ENCODE assay signal across 11 cellular contexts in the genomic region with DNA sequence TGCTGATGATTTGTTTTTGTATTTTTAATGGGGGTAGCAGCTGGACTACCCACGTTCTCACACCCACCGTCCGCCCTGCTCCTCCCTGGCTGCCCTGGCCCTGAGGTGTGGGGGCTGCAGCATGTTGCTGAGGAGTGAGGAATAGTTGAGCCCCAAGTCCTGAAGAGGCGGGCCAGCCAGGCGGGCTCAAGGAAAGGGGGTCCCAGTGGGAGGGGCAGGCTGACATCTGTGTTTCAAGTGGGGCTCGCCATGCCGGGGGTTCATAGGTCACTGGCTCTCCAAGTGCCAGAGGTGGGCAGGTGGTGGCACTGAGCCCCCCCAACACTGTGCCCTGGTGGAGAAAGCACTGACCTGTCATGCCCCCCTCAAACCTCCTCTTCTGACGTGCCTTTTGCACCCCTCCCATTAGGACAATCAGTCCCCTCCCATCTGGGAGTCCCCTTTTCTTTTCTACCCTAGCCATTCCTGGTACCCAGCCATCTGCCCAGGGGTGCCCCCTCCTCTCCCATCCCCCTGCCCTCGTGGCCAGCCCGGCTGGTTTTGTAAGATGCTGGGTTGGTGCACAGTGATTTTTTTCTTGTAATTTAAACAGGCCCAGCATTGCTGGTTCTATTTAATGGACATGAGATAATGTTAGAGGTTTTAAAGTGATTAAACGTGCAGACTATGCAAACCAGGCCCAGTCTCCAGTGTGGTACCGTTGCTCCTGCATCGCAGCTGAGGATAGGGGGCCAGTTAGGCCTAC. TPM values are rescaled to one million over a fixed set of nuclear protein-coding genes. Genes with fewer than 3 reads are reported as not detected.
DNase-seq lines count a peak whose midpoint lies in the region; ATAC-seq and TF ChIP-seq lines count a peak whose summit lies in the region.
"Had no signal": no experiment of that assay in that cellular context is flagged by ENCODE, and none has a peak within 500 bp of the region (broad histone marks: within the 10 kb centered on the region; RNA-seq: fewer than 3 reads in every experiment).

No MANE protein-coding gene starts in this region.

- peaks cover 3% of the 10 kb centered on the region for H3K27me3 Mint-ChIP-seq in activated naive CD4-positive, alpha-beta T cell treated with anti-CD3 and anti-CD28 coated beads for 36 hours (ENCODE audit: low read depth)
- H3K27me3 Mint-ChIP-seq in naive B cell = no peaks in the 10 kb centered on the region

- H3K36me3 Mint-ChIP-seq in activated naive CD4-positive, alpha-beta T cell treated with anti-CD3 and anti-CD28 coated beads for 36 hours (ENCODE audit: low read depth) = peaks cover 33% of the 10 kb centered on the region
- peaks cover 0 to 6% of the 10 kb centered on the region in 2 donors for H3K36me3 Mint-ChIP-seq in naive B cell

- WGBS in tibial nerve, 2 donors = 51 to 55% methylated on average over 13 of the region's 13 CpGs

- no peaks in the 10 kb centered on the region for H3K27me3 ChIP-seq in tibial nerve
- H3K27me3 ChIP-seq: brain microvascular endothelial cell had no signal

- no peak for TF ChIP-seq POLR2A in tibial nerve (IDR thresholded peaks at IDR 0.05)

- H3K27ac ChIP-seq in coronary artery = peak overlapping the region; percentile 82 to 99
- H3K27ac ChIP-seq in tibial nerve = peak overlapping the region; percentile 89 to 98 (median 96)

- no peaks in the 10 kb centered on the region for H3K9me3 ChIP-seq in tibial nerve

- peak in 1 of 2 donors; percentile 4 for TF ChIP-seq EP300 in tibial nerve (IDR thresholded peaks at IDR 0.05)

- H3K4me1 Mint-ChIP-seq in activated naive CD4-positive, alpha-beta T cell treated with anti-CD3 and anti-CD28 coated beads for 36 hours (ENCODE audit: low read depth) = peaks cover 27% of the 10 kb centered on the region
- H3K4me1 Mint-ChIP-seq in naive B cell = peaks cover 17 to 22% (median 20%) of the 10 kb centered on the region in 3 donors

- H3K4me3 Mint-ChIP-seq in activated naive CD4-positive, alpha-beta T cell treated with anti-CD3 and anti-CD28 coated beads for 36 hours = peak overlapping the region; percentile 15
- peak overlapping the region in 6 of 8 donors; percentile 33 to 77 (median 57) for H3K4me3 Mint-ChIP-seq in naive B cell

- CTCF ChIA-PET in activated naive CD4-positive, alpha-beta T cell treated with anti-CD3 and anti-CD28 coated beads for 36 hours (lab: Charles Lee) = no interaction called here

- TF ChIP-seq CTCF in coronary artery (IDR thresholded peaks at IDR 0.05) (no peak), tibial nerve (IDR thresholded peaks at IDR 0.05) (no peak)

- intact Hi-C loops in activated naive CD4-positive, alpha-beta T cell treated with anti-CD3 and anti-CD28 coated beads for 36 hours (cut with micrococcal nuclease) = loop anchor here (1.0 kb wide), 1 partner anchor 10 kb away; no protein-coding TSS in a partner anchor

- DNase-seq in activated naive CD4-positive, alpha-beta T cell treated with anti-CD3 and anti-CD28 coated beads for 36 hours = peak; percentile 46
- DNase-seq in activated naive CD4-positive, alpha-beta T cell treated with Interleukin-2 at 50 U/mL for 16 hours = no peak
- no peak for DNase-seq in coronary artery (ENCODE audit: low spot score)
- no peak for DNase-seq in naive B cell
- DNase-seq in tibial nerve (ENCODE audit: low spot score in 2 of 2) = no peak
- DNase-seq in cerebellum (ENCODE audit: low spot score) = no peak
- no peak for DNase-seq in SK-N-DZ (ENCODE audit: low spot score)
- no peak for DNase-seq in D341Med (ENCODE audit: low spot score)
- DNase-seq: AML-193, brain microvascular endothelial cell, NCI-H1092 had no signal

- ATAC-seq in naive B cell (ENCODE audit: low read depth in 2 of 2) = no peak

- H3K9me3 Mint-ChIP-seq in activated naive CD4-positive, alpha-beta T cell treated with anti-CD3 and anti-CD28 coated beads for 36 hours = no peaks in the 10 kb centered on the region
- H3K9me3 Mint-ChIP-seq in naive B cell = no peaks in the 10 kb centered on the region

- H3K4me3 ChIP-seq in coronary artery (peak overlapping the region; percentile 82), tibial nerve (no peak overlapping the region)

- H3K27ac Mint-ChIP-seq in activated naive CD4-positive, alpha-beta T cell treated with anti-CD3 and anti-CD28 coated beads for 36 hours = peak overlapping the region; percentile 73
- peak overlapping the region in 2 of 6 donors; percentile 59 to 72 for H3K27ac Mint-ChIP-seq in naive B cell

- peaks cover 0 to 64% (median 21%) of the 10 kb centered on the region in 3 donors for H3K36me3 ChIP-seq in tibial nerve

- H3K4me1 ChIP-seq in tibial nerve = peaks cover 0 to 53% (median 34%) of the 10 kb centered on the region in 4 donors

RNA-seq across cellular contexts. Expression of gene FES, which starts 1.4 kb away (rescaled TPM):
- 10 to 100 TPM; 22.6 to 24.2 TPM for total RNA-seq in activated naive CD4-positive, alpha-beta T cell treated with anti-CD3 and anti-CD28 coated beads for 36 hours
- polyA plus RNA-seq in naive B cell (ENCODE audit: low read depth in 6 of 6) = 10 to 100 TPM in 2 of 6 donors, 1 to 10 TPM in 4; 4.1 to 17.2 (median 7.9) TPM
- total RNA-seq in tibial nerve = 100 to 1,000 TPM in 1 of 4 donors, 10 to 100 TPM in 3; 62.0 to 183 (median 72.1) TPM
- 10.2 TPM for total RNA-seq in cerebellum
- polyA plus RNA-seq in SK-N-DZ (2014; cell fraction: cytosol; rRNA removed) = 4.5 and 5.1 TPM in 2 replicates
- 4.8 and 13.5 TPM in 2 replicates for polyA plus RNA-seq in SK-N-DZ (2014; cell fraction: nucleus; rRNA removed)

RNA-seq across cellular contexts. Expression of gene FURIN, which starts 14.6 kb away (rescaled TPM):
- total RNA-seq in activated naive CD4-positive, alpha-beta T cell treated with anti-CD3 and anti-CD28 coated beads for 36 hours = 100 to 1,000 TPM; 443 to 448 TPM
- 1 to 10 TPM; 3.7 to 9.8 (median 5.8) TPM for polyA plus RNA-seq in naive B cell (ENCODE audit: low read depth in 6 of 6)
- total RNA-seq in tibial nerve = 10 to 100 TPM; 28.7 to 71.1 (median 42.4) TPM
- 11.3 TPM for total RNA-seq in cerebellum
- 6.1 and 6.3 TPM in 2 replicates for polyA plus RNA-seq in SK-N-DZ (2014; cell fraction: cytosol; rRNA removed)
- 5.4 and 10.3 TPM in 2 replicates for polyA plus RNA-seq in SK-N-DZ (2014; cell fraction: nucleus; rRNA removed)

RNA-seq across cellular contexts. Expression of gene MAN2A2, which starts 20.1 kb away (rescaled TPM):
- 100 to 1,000 TPM; 139 to 141 TPM for total RNA-seq in activated naive CD4-positive, alpha-beta T cell treated with anti-CD3 and anti-CD28 coated beads for 36 hours
- polyA plus RNA-seq in naive B cell (ENCODE audit: low read depth in 6 of 6) = 1 to 10 TPM; 1.4 to 8.9 (median 6.5) TPM
- 100 to 1,000 TPM in 3 of 4 donors, 10 to 100 TPM in 1; 83.5 to 178 (median 128) TPM for total RNA-seq in tibial nerve
- 51.9 TPM for total RNA-seq in cerebellum
- polyA plus RNA-seq in SK-N-DZ (2014; cell fraction: cytosol; rRNA removed) = 8.3 and 8.6 TPM in 2 replicates
- 88.2 and 151 TPM in 2 replicates for polyA plus RNA-seq in SK-N-DZ (2014; cell fraction: nucleus; rRNA removed)

RNA-seq across cellular contexts. Expression of gene HDDC3, which starts 49.4 kb away (rescaled TPM):
- 10 to 100 TPM; 49.8 to 51.3 TPM for total RNA-seq in activated naive CD4-positive, alpha-beta T cell treated with anti-CD3 and anti-CD28 coated beads for 36 hours
- 10 to 100 TPM; 24.6 to 39.5 (median 35.0) TPM for polyA plus RNA-seq in naive B cell (ENCODE audit: low read depth in 6 of 6)
- total RNA-seq in tibial nerve (10 to 100 TPM; 16.5 to 22.5 (median 18.7) TPM), cerebellum (8.5 TPM)
- 25.1 and 25.3 TPM in 2 replicates for polyA plus RNA-seq in SK-N-DZ (2014; cell fraction: cytosol; rRNA removed)
- polyA plus RNA-seq in SK-N-DZ (2014; cell fraction: nucleus; rRNA removed) = 17.6 and 23.1 TPM in 2 replicates

RNA-seq across cellular contexts. Expression of gene UNC45A, which starts 52.1 kb away (rescaled TPM):
- 10 to 100 TPM; 69.9 to 70.8 TPM for total RNA-seq in activated naive CD4-positive, alpha-beta T cell treated with anti-CD3 and anti-CD28 coated beads for 36 hours
- polyA plus RNA-seq in naive B cell (ENCODE audit: low read depth in 6 of 6) = 10 to 100 TPM; 54.9 to 76.1 (median 60.9) TPM
- 10 to 100 TPM; 47.7 to 64.2 (median 58.4) TPM for total RNA-seq in tibial nerve
- total RNA-seq in cerebellum = 39.0 TPM
- polyA plus RNA-seq in SK-N-DZ (2014; cell fraction: cytosol; rRNA removed) = 32.5 and 38.0 TPM in 2 replicates
- polyA plus RNA-seq in SK-N-DZ (2014; cell fraction: nucleus; rRNA removed) = 70.6 and 74.9 TPM in 2 replicates

Comparison
In these comparisons a context has a peak if more than half of its experiments do, and no peak if none do; other contexts are left out.
1. RNA of gene FURIN, which starts 14.6 kb away (total RNA-seq): 443 to 448 TPM in activated naive CD4-positive, alpha-beta T cell treated with anti-CD3 and anti-CD28 coated beads for 36 hours; 28.7 to 71.1 TPM in tibial nerve and 11.3 TPM in cerebellum (single experiment); every median in the first group is over 4 times any median in the second.